ENCODE assay signal across 17 cellular contexts in genomic region chr20:23084845-23085355, GRCh38. TPM values are rescaled to one million over a fixed set of nuclear protein-coding genes. Genes with fewer than 3 reads are reported as not detected.
DNase-seq lines count a peak whose midpoint lies in the region; ATAC-seq and TF ChIP-seq lines count a peak whose summit lies in the region.
"Had no signal": no experiment of that assay in that cellular context is flagged by ENCODE, and none has a peak within 500 bp of the region (broad histone marks: within the 10 kb centered on the region; RNA-seq: fewer than 3 reads in every experiment).

No MANE protein-coding gene starts in this region.

- H3K4me3 Mint-ChIP-seq in T-helper 17 cell: peak overlapping the region; percentile 70
- H3K4me3 Mint-ChIP-seq: activated CD4-positive, alpha-beta T cell treated with anti-CD3 and anti-CD28 coated beads, Interleukin-2, amount 10 ng/mL, durations not matched to agents 7 days and 5 days; activated T-cell treated with anti-CD3 and anti-CD28 coated beads, Interleukin-2, amount 50 U/mL, for 4 hours; mesothelial cell of epicardium had no signal

- H3K4me2 ChIP-seq in PC-3 (ENCODE audit: low read length): no peak overlapping the region

- CTCF ChIA-PET in PC-3 (lab: Charles Lee): no interaction called here

- ATAC-seq in T-helper 17 cell: no peak
- ATAC-seq in gastroesophageal sphincter: peak; percentile 22
- no peak for ATAC-seq in thoracic aorta (ENCODE audit: insufficient number of reproducible peaks, low FRiP score, low read depth)
- ATAC-seq in PC-3: no peak

- no peaks in the 10 kb centered on the region for H3K9me3 ChIP-seq in T-helper 17 cell (ENCODE audit: control insufficient read depth, low read length, poor library complexity, severe bottlenecking)
- H3K9me3 ChIP-seq in gastroesophageal sphincter: no peaks in the 10 kb centered on the region
- no peaks in the 10 kb centered on the region for H3K9me3 ChIP-seq in muscle layer of duodenum (ENCODE audit: control insufficient read depth in 1 of 2, low read length in 2 of 2)
- no peaks in the 10 kb centered on the region for H3K9me3 ChIP-seq in thoracic aorta
- H3K9me3 ChIP-seq in PC-3 (ENCODE audit: low read length): no peaks in the 10 kb centered on the region

- H3F3A ChIP-seq in PC-3 (ENCODE audit: low read length, unreplicated experiment): no peaks in the 10 kb centered on the region

- WGBS in gastroesophageal sphincter (ENCODE audit: low coverage in 1 of 2), 2 donors: no CpG with 5 or more reads among the region's 24 CpGs

- DNase-seq in T-helper 17 cell (no peak), thoracic aorta (ENCODE audit: low spot score) (no peak), PC-3 (no peak), middle frontal gyrus (ENCODE audit: extremely low spot score, low spot score) (no peak), pons (ENCODE audit: low spot score) (no peak), RKO (ENCODE audit: low spot score) (no peak)
- DNase-seq: activated CD4-positive, alpha-beta T cell treated with anti-CD3 and anti-CD28 coated beads, Interleukin-2, amount 10 ng/mL, durations not matched to agents 7 days and 5 days; activated T-cell treated with anti-CD3 and anti-CD28 coated beads, Interleukin-2, amount 50 U/mL, for 4 hours; NCI-H2029 treated with DMSO at 0.1 percent for 48 hours; NCI-H526 treated with DMSO at 0.1 percent for 48 hours; stimulated activated CD4-positive, alpha-beta T cell treated with anti-CD3 and anti-CD28 coated beads, Interleukin-4, amount 100 ng/mL, for 24 hours had no signal

- no peaks in the 10 kb centered on the region for H3K27me3 ChIP-seq in gastroesophageal sphincter
- H3K27me3 ChIP-seq in muscle layer of duodenum (ENCODE audit: low read depth, low read length): no peaks in the 10 kb centered on the region
- H3K27me3 ChIP-seq in thoracic aorta (replicated peaks; ENCODE audit: insufficient read depth): no peaks in the 10 kb centered on the region
- 0 out of 2 replicates have a peak, but pooled peaks cover under 1% of the 10 kb centered on the region for H3K27me3 ChIP-seq in PC-3 (ENCODE audit: low read length)

- H3K36me3 Mint-ChIP-seq in T-helper 17 cell (ENCODE audit: low read depth): no peaks in the 10 kb centered on the region
- H3K36me3 Mint-ChIP-seq: mesothelial cell of epicardium had no signal

- H3K4me3 ChIP-seq in gastroesophageal sphincter (peak overlapping the region; percentile 4 to 48), muscle layer of duodenum (ENCODE audit: low read depth in 1 of 2, low read length in 2 of 2) (peak overlapping the region; percentile 28 to 48), thoracic aorta (peak overlapping the region; percentile 61), PC-3 (ENCODE audit: low read length) (no peak overlapping the region)

- H3K9me2 ChIP-seq in PC-3 (replicated peaks; ENCODE audit: low read length): no peaks in the 10 kb centered on the region

- H3K4me1 ChIP-seq in gastroesophageal sphincter (peaks cover 0 to 31% (median 2%) of the 10 kb centered on the region in 3 donors), muscle layer of duodenum (ENCODE audit: control insufficient read depth in 1 of 2, insufficient read depth in 2 of 2, low read length in 2 of 2) (no peaks in the 10 kb centered on the region), thoracic aorta (ENCODE audit: control insufficient read depth in 1 of 2, low read depth in 2 of 2) (peaks cover 5 to 66% of the 10 kb centered on the region in 2 donors), PC-3 (ENCODE audit: insufficient read depth, low read length) (no peaks in the 10 kb centered on the region)

- no peaks in the 10 kb centered on the region for H4K20me1 ChIP-seq in PC-3 (ENCODE audit: low read length)

- no peaks in the 10 kb centered on the region for H3K36me3 ChIP-seq in gastroesophageal sphincter
- no peaks in the 10 kb centered on the region for H3K36me3 ChIP-seq in muscle layer of duodenum (ENCODE audit: control insufficient read depth in 1 of 2, insufficient read depth in 2 of 2, low read length in 2 of 2)
- H3K36me3 ChIP-seq in thoracic aorta: no peaks in the 10 kb centered on the region
- no peaks in the 10 kb centered on the region for H3K36me3 ChIP-seq in PC-3 (ENCODE audit: low read depth, low read length)

- peaks cover 17% of the 10 kb centered on the region for H3K4me1 Mint-ChIP-seq in T-helper 17 cell

- H3K27ac Mint-ChIP-seq in T-helper 17 cell: peak overlapping the region; percentile 66
- H3K27ac Mint-ChIP-seq: activated CD4-positive, alpha-beta T cell treated with anti-CD3 and anti-CD28 coated beads, Interleukin-2, amount 10 ng/mL, durations not matched to agents 7 days and 5 days; mesothelial cell of epicardium had no signal

- H3K9ac ChIP-seq in PC-3 (ENCODE audit: low read length): no peak overlapping the region

- POLR2A ChIA-PET in PC-3 (lab: Charles Lee; ENCODE audit: unreplicated experiment): no interaction called here

- no peaks in the 10 kb centered on the region for H3K79me2 ChIP-seq in PC-3 (ENCODE audit: low read length)

- no peak overlapping the region for H2AFZ ChIP-seq in PC-3 (ENCODE audit: low read length)

- no TSS peak for BruUV-seq in PC-3 (replicated peaks; lab: Mats Ljungman, UMichigan)

- peak overlapping the region in 3 of 4 donors; percentile 78 to 85 (median 83) for H3K27ac ChIP-seq in gastroesophageal sphincter
- H3K27ac ChIP-seq in muscle layer of duodenum (ENCODE audit: low read length): peak overlapping the region; percentile 48
- peak overlapping the region; percentile 97 for H3K27ac ChIP-seq in thoracic aorta
- H3K27ac ChIP-seq in PC-3 (ENCODE audit: low read length): no peak overlapping the region

- TF ChIP-seq CTCF in gastroesophageal sphincter (IDR thresholded peaks at IDR 0.05) (no peak), thoracic aorta (IDR thresholded peaks at IDR 0.05) (no peak), PC-3 (conservative IDR thresholded peaks at IDR 0.05; ENCODE audit: low read depth, low read length) (no peak)

- peak in 1 of 2 donors; percentile 12 for TF ChIP-seq POLR2A in gastroesophageal sphincter (IDR thresholded peaks at IDR 0.05)

- TF ChIP-seq EP300 in gastroesophageal sphincter (IDR thresholded peaks at IDR 0.05): no peak

- H3K27me3 Mint-ChIP-seq in T-helper 17 cell: no peaks in the 10 kb centered on the region

- intact Hi-C loops in PC-3 (cut with micrococcal nuclease): no loop called here

RNA-seq across cellular contexts. Expression of gene CD93, which starts 1.2 kb away (rescaled TPM):
- total RNA-seq in T-helper 17 cell (1 to 10 TPM; 2.1 to 6.4 TPM), gastroesophageal sphincter (10 to 100 TPM; 20.4 to 75.4 (median 47.2) TPM), thoracic aorta (100 to 1,000 TPM in 1 of 2 donors, 10 to 100 TPM in 1; 99.2 to 163 TPM), PC-3 (2014; rRNA removed) (not detected in 2 replicates)

RNA-seq across cellular contexts. Expression of gene THBD, which starts 35.4 kb away (rescaled TPM):
- total RNA-seq in T-helper 17 cell (1 to 10 TPM; 1.0 to 1.1 TPM), gastroesophageal sphincter (10 to 100 TPM; 12.0 to 77.4 (median 39.5) TPM), thoracic aorta (100 to 1,000 TPM; 106 to 266 TPM), PC-3 (2014; rRNA removed) (3.1 and 4.5 TPM in 2 replicates)
- total RNA-seq: activated CD4-positive, alpha-beta T cell treated with anti-CD3 and anti-CD28 coated beads, Interleukin-2, amount 10 ng/mL, durations not matched to agents 7 days and 5 days; T-helper 2 cell treated with Interferon-gamma antibody and Interleukin-4, amounts not matched to agents 100 ng/mL and 5 ng/mL, for 36 hours had no signal

RNA-seq across cellular contexts. Expression of gene SSTR4, which starts 49.8 kb away (rescaled TPM):
- total RNA-seq in T-helper 17 cell (not detected), gastroesophageal sphincter (under 1 TPM in 1 of 4 donors, not detected in 3; 0.58 TPM), thoracic aorta (not detected), PC-3 (2014; rRNA removed) (not detected in 2 replicates)
- total RNA-seq: activated CD4-positive, alpha-beta T cell treated with anti-CD3 and anti-CD28 coated beads, Interleukin-2, amount 10 ng/mL, durations not matched to agents 7 days and 5 days; activated T-cell treated with anti-CD3 and anti-CD28 coated beads, Interleukin-2, amount 50 U/mL, for 4 hours; M059J; mesothelial cell of epicardium; renal cortical epithelial cell; T-helper 2 cell treated with Interferon-gamma antibody and Interleukin-4, amounts not matched to agents 100 ng/mL and 5 ng/mL, for 36 hours had no signal
